Comparison of ENCODE assay signal across 8 cellular contexts in the genomic region with DNA sequence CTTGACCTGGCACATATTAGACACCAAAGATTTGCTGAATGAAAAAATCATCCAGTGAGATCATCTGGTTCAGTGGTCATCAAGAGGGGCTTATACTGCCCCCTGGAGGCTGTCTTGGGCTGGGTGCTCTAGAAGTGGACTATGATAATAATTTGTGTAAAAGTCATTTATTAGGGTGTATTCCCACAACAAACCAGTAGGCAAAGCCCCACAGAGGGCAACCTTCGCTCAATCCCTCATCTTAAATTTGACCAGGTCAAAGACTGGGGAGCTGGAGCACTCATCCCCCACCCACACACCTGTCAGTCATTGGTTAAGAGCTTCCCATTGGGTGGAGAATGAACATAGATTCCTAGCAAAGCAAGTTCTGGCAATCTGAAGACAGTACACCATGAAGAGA. TPM values are rescaled to one million over a fixed set of nuclear protein-coding genes. Genes with fewer than 3 reads are reported as not detected.
DNase-seq lines count a peak whose midpoint lies in the region; ATAC-seq and TF ChIP-seq lines count a peak whose summit lies in the region.

No MANE protein-coding gene starts in this region.

- H3K79me2 ChIP-seq in OCI-LY3 (ENCODE audit: low read length) (no peaks in the 10 kb centered on the region), fibroblast of lung (ENCODE audit: control insufficient read depth, insufficient read depth, low read length) (no peaks in the 10 kb centered on the region)

- no peak overlapping the region for H3K27ac Mint-ChIP-seq in stimulated activated naive CD8-positive, alpha-beta T cell treated with anti-CD3 and anti-CD28 coated beads, Interleukin-15, amount 100 ng/mL, for 72 hours

- H3K27ac ChIP-seq in OCI-LY3 (ENCODE audit: low read length), result no peak overlapping the region
- H3K27ac ChIP-seq in fibroblast of lung (ENCODE audit: insufficient read depth, low read length), result no peak overlapping the region

- H3K4me2 ChIP-seq in OCI-LY3 (ENCODE audit: low read length) (no peak overlapping the region), fibroblast of lung (ENCODE audit: extremely low read depth, insufficient read depth, low read length) (no peak overlapping the region)

- H3K27me3 Mint-ChIP-seq in stimulated activated naive CD8-positive, alpha-beta T cell treated with anti-CD3 and anti-CD28 coated beads, Interleukin-15, amount 100 ng/mL, for 72 hours, result peaks cover 35% of the 10 kb centered on the region

- intact Hi-C loops in posterior cingulate gyrus (cut with DNase I), result no loop called here

- H3K9ac ChIP-seq in OCI-LY3 (ENCODE audit: low read length) (no peak overlapping the region), fibroblast of lung (ENCODE audit: insufficient read depth, low read length) (no peak overlapping the region)

- no peaks in the 10 kb centered on the region for H3K9me3 ChIP-seq in OCI-LY3 (ENCODE audit: insufficient read depth, low read length)
- H3K9me3 ChIP-seq in fibroblast of lung (ENCODE audit: control insufficient read depth, insufficient read depth, low read depth, low read length), result no peaks in the 10 kb centered on the region

- H3K4me1 ChIP-seq in OCI-LY3 (ENCODE audit: low read length), result peaks cover 8% of the 10 kb centered on the region; the same call in 1 of the 2 replicates
- H3K4me1 ChIP-seq in fibroblast of lung (ENCODE audit: control insufficient read depth, extremely low read depth, insufficient read depth, low read length), result no peaks in the 10 kb centered on the region

- H3K4me1 Mint-ChIP-seq in stimulated activated naive CD8-positive, alpha-beta T cell treated with anti-CD3 and anti-CD28 coated beads, Interleukin-15, amount 100 ng/mL, for 72 hours, result no peaks in the 10 kb centered on the region

- H3K36me3 ChIP-seq in OCI-LY3 (replicated peaks; ENCODE audit: low read depth, low read length) (no peaks in the 10 kb centered on the region), fibroblast of lung (ENCODE audit: control insufficient read depth, insufficient read depth, low read length) (no peaks in the 10 kb centered on the region)

- no peak overlapping the region for H3K4me3 ChIP-seq in OCI-LY3 (ENCODE audit: low read length)
- H3K4me3 ChIP-seq in fibroblast of lung (replicated peaks in 1 of 4; ENCODE audit: control extremely low read depth in 1 of 4, insufficient read depth in 1 of 4, low read depth in 3 of 4, low read length in 4 of 4), result no peak overlapping the region

- H3K27me3 ChIP-seq in OCI-LY3 (ENCODE audit: low read depth, low read length) (peaks cover 38% of the 10 kb centered on the region), fibroblast of lung (ENCODE audit: control insufficient read depth, insufficient read depth, low read length) (no peaks in the 10 kb centered on the region)

- ATAC-seq in stimulated activated naive CD8-positive, alpha-beta T cell treated with anti-CD3 and anti-CD28 coated beads, Interleukin-15, amount 100 ng/mL, for 72 hours, result peak; percentile 52
- ATAC-seq in GM18498 (IDR thresholded peaks at IDR 0.05; ENCODE audit: unreplicated experiment), result no peak
- no peak for ATAC-seq in GM21825 (IDR thresholded peaks at IDR 0.05; ENCODE audit: unreplicated experiment)

- DNase-seq in A172 (ENCODE audit: low spot score), result peak; percentile 30
- DNase-seq in ELF-1 (ENCODE audit: low read depth, low spot score), result peak; percentile 63
- peak in 1 of 2 donors; percentile 24 for DNase-seq in fibroblast of lung (ENCODE audit: low read depth in 2 of 2)
- DNase-seq in stimulated activated naive CD8-positive, alpha-beta T cell treated with anti-CD3 and anti-CD28 coated beads, Interleukin-15, amount 100 ng/mL, for 72 hours, result peak in 1 of 2 donors; percentile 33
- no peak for DNase-seq in posterior cingulate gyrus

- no peak overlapping the region for H2AFZ ChIP-seq in OCI-LY3 (ENCODE audit: low read depth, low read length)
- H2AFZ ChIP-seq in fibroblast of lung (ENCODE audit: low read length), result no peak overlapping the region

- H4K20me1 ChIP-seq in OCI-LY3 (ENCODE audit: insufficient read depth, low read length), result no peaks in the 10 kb centered on the region
- no peaks in the 10 kb centered on the region for H4K20me1 ChIP-seq in fibroblast of lung (ENCODE audit: control insufficient read depth, extremely low read depth, insufficient read depth, low read length)

- peaks cover 0 to 6% of the 10 kb centered on the region in 2 donors for H3K9me3 Mint-ChIP-seq in stimulated activated naive CD8-positive, alpha-beta T cell treated with anti-CD3 and anti-CD28 coated beads, Interleukin-15, amount 100 ng/mL, for 72 hours

- no peak overlapping the region for H3K4me3 Mint-ChIP-seq in stimulated activated naive CD8-positive, alpha-beta T cell treated with anti-CD3 and anti-CD28 coated beads, Interleukin-15, amount 100 ng/mL, for 72 hours

- TF ChIP-seq CTCF in OCI-LY3 (IDR thresholded peaks at IDR 0.05; ENCODE audit: low read depth, low read length) (peak; percentile 76), fibroblast of lung (conservative IDR thresholded peaks at IDR 0.05 in 1 of 2, IDR thresholded peaks at IDR 0.05 in 1 of 2; ENCODE audit: low read depth in 1 of 2, low read length in 2 of 2) (peak; percentile 24 to 45)

RNA-seq across cellular contexts. Expression of gene FICD, which starts 20.0 kb away (rescaled TPM):
- total RNA-seq in A172 (2014; rRNA removed; shearing (Covaris generic)), result 9.1 and 9.3 TPM in 2 replicates
- 8.2 and 8.6 TPM in 2 replicates for total RNA-seq in fibroblast of lung
- 1.9 and 2.1 TPM in 2 replicates for polyA plus RNA-seq in fibroblast of lung
- 5.9 and 7.1 TPM in 2 replicates for polyA plus RNA-seq in fibroblast of lung (2012)
- 4.6 and 9.7 TPM in 2 replicates for polyA minus RNA-seq in fibroblast of lung (ENCODE audit: low replicate concordance)

Comparison
In these comparisons a context has a peak if more than half of its experiments do, and no peak if none do; other contexts are left out.
1. DNase-seq: peak in A172 (single experiment) and ELF-1 (single experiment); none in posterior cingulate gyrus (0 of 10).